23 cellular contexts compared by ENCODE assay signal in the genomic region with DNA sequence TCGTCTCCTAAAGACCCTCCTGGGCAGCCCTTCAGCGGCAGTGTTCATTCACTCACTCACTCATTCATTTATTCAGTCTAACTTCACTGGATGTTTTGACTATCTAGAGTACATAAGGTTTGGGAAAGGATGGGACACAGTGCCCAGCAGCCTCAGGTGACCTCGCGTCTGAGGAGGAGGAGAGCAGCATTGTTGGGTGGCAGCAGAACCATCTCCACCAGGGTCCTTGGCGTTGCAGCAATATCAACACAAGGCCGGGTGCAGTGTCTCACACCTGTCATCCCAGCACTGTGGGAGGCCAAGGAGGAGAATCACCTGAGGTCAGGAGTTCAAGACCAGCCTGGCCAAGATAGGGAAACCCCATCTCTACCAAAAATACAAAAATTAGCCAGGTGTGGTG.
"Had no signal": no experiment of that assay in that cellular context is flagged by ENCODE, and none has a peak within 500 bp of the region (broad histone marks: within the 10 kb centered on the region; RNA-seq: fewer than 3 reads in every experiment).

No MANE protein-coding gene starts in this region.

- H3K4me3 ChIP-seq: K562, SJCRH30 had no signal

- H3K4me3 Mint-ChIP-seq: IgD-negative memory B cell had no signal

- H3K4me1 Mint-ChIP-seq: IgD-negative memory B cell had no signal

- H3K9me3 ChIP-seq: SJCRH30 had no signal

- H3K9ac ChIP-seq: KMS-11 had no signal

- DNase-seq: Kasumi-1, MM.1S, NCI-H1092 treated with DMSO at 0.1 percent for 48 hours, NCI-H1436, NCI-H187, NCI-H2029, NCI-H2081 treated with DMSO at 0.1 percent for 48 hours, NCI-H2171, NCI-H226, NCI-H446, NCI-H510A, NCI-H524 treated with DMSO at 0.1 percent for 48 hours, NCI-H69, NCI-H774, PC-3, SHP77, SJCRH30 had no signal

- H3K27ac Mint-ChIP-seq: IgD-negative memory B cell had no signal

- H3K4me1 ChIP-seq: SJCRH30 had no signal

- FAIRE-seq: HTR-8/SVneo, K562 had no signal

- H3K36me3 Mint-ChIP-seq: IgD-negative memory B cell had no signal

- H3K36me3 ChIP-seq: SJCRH30 had no signal

- H3K27ac ChIP-seq: HL-60, KMS-11, RWPE1, SJCRH30 had no signal

- H3K27me3 Mint-ChIP-seq: IgD-negative memory B cell had no signal
